ENCODE assay signal across 8 cellular contexts in the genomic region with DNA sequence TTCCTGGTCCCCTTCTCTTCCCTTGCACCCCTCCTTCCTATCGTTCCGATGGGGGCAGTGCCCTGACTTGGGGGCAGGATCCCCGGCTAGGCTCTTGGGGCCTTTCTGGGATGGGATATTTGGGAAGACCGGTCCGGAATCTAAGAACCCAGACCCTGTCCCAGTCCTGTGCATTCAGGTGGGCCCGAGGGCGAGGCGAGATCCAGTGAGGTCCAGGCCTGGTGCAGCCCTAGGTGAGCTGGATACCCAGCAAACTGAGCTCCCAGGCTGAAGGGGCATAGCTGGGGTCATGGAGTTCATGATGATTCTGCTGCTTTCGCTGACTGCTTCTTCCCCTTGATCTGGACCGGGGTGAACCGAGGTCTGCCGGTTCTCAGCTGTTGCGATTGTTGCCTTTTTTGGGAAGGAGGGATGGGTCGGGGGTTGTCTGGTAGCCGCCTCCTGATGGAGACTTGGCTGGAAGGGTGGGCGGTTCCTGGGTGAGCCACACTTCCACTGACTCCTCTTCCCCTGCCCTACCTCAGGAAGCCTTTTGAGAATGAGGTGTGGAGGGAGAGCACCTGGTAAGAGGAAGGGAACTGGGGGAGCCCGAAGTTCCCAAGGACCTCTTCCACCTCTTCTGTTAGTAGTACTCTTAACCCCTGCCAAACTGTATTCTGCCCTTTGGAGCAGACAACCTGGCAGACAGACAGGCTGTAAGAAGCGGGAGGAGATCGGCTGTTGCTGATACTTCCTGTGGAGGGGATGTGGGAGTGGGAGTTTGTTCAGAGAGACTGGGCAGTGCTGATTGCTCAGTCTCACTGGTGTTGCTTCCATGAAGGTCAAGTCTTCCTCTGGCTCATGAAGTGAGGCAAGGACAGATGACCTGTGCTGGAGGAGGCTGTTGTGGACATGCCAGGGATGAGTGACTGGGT. TPM values are rescaled to one million over a fixed set of nuclear protein-coding genes. Genes with fewer than 3 reads are reported as not detected.
DNase-seq lines count a peak whose midpoint lies in the region; ATAC-seq and TF ChIP-seq lines count a peak whose summit lies in the region.

No MANE protein-coding gene starts in this region.

- DNase-seq in NCI-H510A treated with DMSO at 0.1 percent for 48 hours (lab: John Stamatoyannopoulos, UW) (peak; percentile 10), NCI-H510A (lab: John Stamatoyannopoulos, UW) (no peak), NAMALWA (ENCODE audit: low spot score) (peak; percentile 46), mammary epithelial cell (peak; percentile 46), lung (ENCODE audit: low spot score) (no peak), transverse colon (no peak)
- DNase-seq in activated CD4-positive, alpha-beta T cell treated with anti-CD3 and anti-CD28 coated beads, Interleukin-2, amount 50 U/mL, for 4 hours, result no peak

- no peak for TF ChIP-seq EP300 in transverse colon (IDR thresholded peaks at IDR 0.05; ENCODE audit: low read depth)

- peak overlapping the region; percentile 93 for H3K9ac ChIP-seq in mammary epithelial cell (ENCODE audit: insufficient read depth, low read length)

- no peak for TF ChIP-seq CTCF in mammary epithelial cell (conservative IDR thresholded peaks at IDR 0.05 in 1 of 2, IDR thresholded peaks at IDR 0.05 in 1 of 2; ENCODE audit: extremely low read depth in 1 of 2, insufficient read depth in 1 of 2, low read depth in 1 of 2, low read length in 2 of 2)
- no peak for TF ChIP-seq CTCF in lung (IDR thresholded peaks at IDR 0.05; ENCODE audit: control extremely low read depth, extremely low read depth)
- no peak for TF ChIP-seq CTCF in transverse colon (IDR thresholded peaks at IDR 0.05)

- under 1% methylated on average over 15 of the region's 19 CpGs for WGBS in mammary epithelial cell (ENCODE audit: low coverage, missing lambda C conversion rate)
- 1 to 2% methylated on average over 19 of the region's 19 CpGs for WGBS in lung, 2 donors
- WGBS in transverse colon (ENCODE audit: low coverage in 1 of 2), 2 donors, result 1% methylated on average over 19 of the region's 19 CpGs; no CpG with 5 or more reads in 1 of the 2 donors

- intact Hi-C loops in mammary epithelial cell (cut with micrococcal nuclease), result loop anchor here (1.0 to 2.0 kb wide), 2 partner anchors 7 to 46 kb away; no protein-coding TSS in a partner anchor
- intact Hi-C loops in transverse colon (cut with DNase I; ENCODE audit: low total_unique reads), result loop anchor here (2.0 kb wide), 1 partner anchor 32 kb away; no protein-coding TSS in a partner anchor

- H3K4me3 ChIP-seq in mammary epithelial cell (replicated peaks in 1 of 3; ENCODE audit: insufficient read depth in 1 of 3, low read depth in 2 of 3, low read length in 3 of 3), result peak overlapping the region; percentile 83 to 88 (median 85)
- peak overlapping the region; percentile 62 for H3K4me3 ChIP-seq in lung
- H3K4me3 ChIP-seq in transverse colon, result peak overlapping the region; percentile 95 to 100 (median 98)

- H2AFZ ChIP-seq in mammary epithelial cell (ENCODE audit: low read depth, low read length), result no peak overlapping the region

- H3K9me3 ChIP-seq in mammary epithelial cell (replicated peaks; ENCODE audit: insufficient read depth, low read length) (no peaks in the 10 kb centered on the region), lung (ENCODE audit: control insufficient read depth in 2 of 2, insufficient read depth in 1 of 2, low read length in 1 of 2) (no peaks in the 10 kb centered on the region), transverse colon (no peaks in the 10 kb centered on the region)

- ATAC-seq in lung (ENCODE audit: insufficient read depth, low FRiP score) (no peak), HG02798 (IDR thresholded peaks at IDR 0.05; ENCODE audit: poor library complexity, unreplicated experiment) (no peak)

- H3K27ac ChIP-seq in mammary epithelial cell (ENCODE audit: insufficient read depth, low read depth, low read length), result peak overlapping the region; percentile 76
- H3K27ac ChIP-seq in lung (ENCODE audit: low read depth in 1 of 2, low read length in 1 of 2), result peak overlapping the region; percentile 88 to 99
- peak overlapping the region; percentile 98 to 100 (median 98) for H3K27ac ChIP-seq in transverse colon

- H4K20me1 ChIP-seq in mammary epithelial cell (ENCODE audit: insufficient read depth, low read length), result no peaks in the 10 kb centered on the region

- BruUV-seq in mammary epithelial cell (replicated peaks; lab: Mats Ljungman, UMichigan), result TSS peak; percentile 47

- dilution Hi-C loops in mammary epithelial cell (cut with HindIII; ENCODE audit: low sequenced_read_pairs), result no loop called here

- H3K4me2 ChIP-seq in mammary epithelial cell (ENCODE audit: insufficient read depth, low read depth, low read length), result peak overlapping the region; percentile 86

- in situ Hi-C loops in mammary epithelial cell (cut with MboI; ENCODE audit: low sequenced_read_pairs in 2 of 2), result no loop called here
- in situ Hi-C loops in transverse colon (cut with MboI; ENCODE audit: low pct_ligation_motif_present in 1 of 4, low pct_unique_long_range_greater_than_20kb in 1 of 4, low sequenced_read_pairs in 3 of 4), result no loop called here

- peaks cover 82% of the 10 kb centered on the region for H3K79me2 ChIP-seq in mammary epithelial cell (ENCODE audit: insufficient read depth, low read length)

- H3K4me1 ChIP-seq in mammary epithelial cell (ENCODE audit: insufficient read depth, low read length) (peaks cover 50% of the 10 kb centered on the region), lung (ENCODE audit: control insufficient read depth in 2 of 2, insufficient read depth in 2 of 2, low read length in 2 of 2) (peaks cover 14 to 19% of the 10 kb centered on the region in 2 donors), transverse colon (peaks cover 8 to 51% (median 32%) of the 10 kb centered on the region in 4 donors)

- no peaks in the 10 kb centered on the region for H3K27me3 ChIP-seq in mammary epithelial cell (ENCODE audit: insufficient read depth, low read length)
- no peaks in the 10 kb centered on the region for H3K27me3 ChIP-seq in lung (ENCODE audit: control insufficient read depth, insufficient read depth)
- no peaks in the 10 kb centered on the region for H3K27me3 ChIP-seq in transverse colon

- H3K36me3 ChIP-seq in mammary epithelial cell (ENCODE audit: insufficient read depth, low read length) (peaks cover 12% of the 10 kb centered on the region), lung (ENCODE audit: control insufficient read depth in 2 of 2, insufficient read depth in 2 of 2, low read length in 2 of 2) (peaks cover 5 to 17% of the 10 kb centered on the region in 2 donors), transverse colon (peaks cover 0 to 8% (median 0%) of the 10 kb centered on the region in 4 donors)

- TF ChIP-seq POLR2A in transverse colon (IDR thresholded peaks at IDR 0.05), result no peak

- CTCF ChIA-PET in mammary epithelial cell (lab: Charles Lee; ENCODE audit: low non-redundant PET), result no interaction called here

RNA-seq across cellular contexts. Expression of gene LRRC8A, which starts 1.0 kb away (rescaled TPM):
- total RNA-seq in mammary epithelial cell, result 100 to 1,000 TPM; 155 to 206 TPM
- polyA plus RNA-seq in mammary epithelial cell, result 128 TPM
- 227 TPM for polyA minus RNA-seq in mammary epithelial cell
- 10 to 100 TPM; 30.4 to 60.8 TPM for total RNA-seq in lung
- 10 to 100 TPM; 26.6 to 66.9 TPM for polyA plus RNA-seq in lung
- 100 to 1,000 TPM in 1 of 4 donors, 10 to 100 TPM in 3; 29.4 to 116 (median 35.5) TPM for total RNA-seq in transverse colon

RNA-seq across cellular contexts. Expression of gene KYAT1, which starts 1.2 kb away (rescaled TPM):
- total RNA-seq in mammary epithelial cell (10 to 100 TPM; 10.2 to 11.5 TPM), lung (1 to 10 TPM; 4.6 to 7.7 TPM), transverse colon (1 to 10 TPM in 2 of 4 donors, not detected in 2; 1.6 to 3.5 TPM)
- polyA plus RNA-seq in mammary epithelial cell (13.5 TPM), lung (1 to 10 TPM; 4.5 to 5.0 TPM)
- polyA minus RNA-seq in mammary epithelial cell, result 13.4 TPM

RNA-seq across cellular contexts. Expression of gene PHYHD1, which starts 37.8 kb away (rescaled TPM):
- 1 to 10 TPM; 2.5 to 4.7 TPM for total RNA-seq in mammary epithelial cell
- polyA plus RNA-seq in mammary epithelial cell, result 1.8 TPM
- 21.9 TPM for polyA minus RNA-seq in mammary epithelial cell
- total RNA-seq in lung, result 10 to 100 TPM; 25.5 to 66.5 TPM
- polyA plus RNA-seq in lung, result 10 to 100 TPM; 21.4 to 86.3 TPM
- 10 to 100 TPM in 1 of 4 donors, 1 to 10 TPM in 3; 3.2 to 22.4 (median 5.5) TPM for total RNA-seq in transverse colon

RNA-seq across cellular contexts. Expression of gene SPOUT1, which starts 53.3 kb away (rescaled TPM):
- 10 to 100 TPM; 26.8 to 44.7 TPM for total RNA-seq in mammary epithelial cell
- 33.3 TPM for polyA plus RNA-seq in mammary epithelial cell
- polyA minus RNA-seq in mammary epithelial cell, result 17.0 TPM
- total RNA-seq in lung, result 10 to 100 TPM; 26.1 to 50.0 TPM
- 10 to 100 TPM; 23.7 to 32.0 TPM for polyA plus RNA-seq in lung
- total RNA-seq in transverse colon, result 10 to 100 TPM; 19.5 to 48.3 (median 26.6) TPM

Comparison
In these comparisons a context has a peak if more than half of its experiments do, and no peak if none do; other contexts are left out.
1. DNase-seq: peak in NCI-H510A treated with DMSO at 0.1 percent for 48 hours (single experiment), NAMALWA (single experiment) and mammary epithelial cell (single experiment); none in NCI-H510A (single experiment), lung (single experiment), transverse colon (single experiment) and activated CD4-positive, alpha-beta T cell treated with anti-CD3 and anti-CD28 coated beads, Interleukin-2, amount 50 U/mL, for 4 hours (0 of 2).
2. Peak in every context shown above with its lines, with median percentiles within 50 percentile points of each other: H3K27ac ChIP-seq and H3K4me3 ChIP-seq.